In the genomic region with DNA sequence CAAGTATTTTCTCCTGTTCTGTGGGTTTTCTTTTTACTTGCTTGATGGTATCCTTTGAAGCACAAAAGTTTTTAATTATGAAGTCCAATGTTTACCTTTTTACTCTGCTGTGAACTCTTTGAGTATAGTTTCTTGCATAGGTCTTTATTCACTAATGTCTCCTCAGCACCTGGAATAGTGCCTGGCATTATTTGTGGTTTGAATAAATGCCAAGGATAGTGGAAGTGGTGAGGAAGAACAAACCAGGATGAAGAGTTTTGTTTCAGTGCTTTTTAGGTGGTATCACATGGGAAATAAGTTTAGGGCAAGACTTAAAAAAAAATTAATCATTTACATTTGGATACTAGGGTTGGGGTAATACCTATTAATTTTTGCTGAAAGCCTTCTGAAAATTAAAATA, we compare ENCODE assay signal across 27 cellular contexts.
"Had no signal": no experiment of that assay in that cellular context is flagged by ENCODE, and none has a peak within 500 bp of the region (broad histone marks: within the 10 kb centered on the region; RNA-seq: fewer than 3 reads in every experiment).

No MANE protein-coding gene starts in this region.

- ATAC-seq: activated naive CD4-positive, alpha-beta T cell treated with anti-CD3 and anti-CD28 coated beads, Interleukin-2, amount 50 U/mL, for 72 hours; activated naive CD8-positive, alpha-beta T cell treated with anti-CD3 and anti-CD28 coated beads, Interleukin-2, amount 50 U/mL, for 24 hours; activated T-cell treated with anti-CD3 and anti-CD28 coated beads, Interleukin-2, amount 50 U/mL, for 4 hours; body of pancreas; Panc1; SK-N-SH treated with all-trans-retinoic acid at 6 μM for 48 hours had no signal

- H3K4me3 ChIP-seq: ascending aorta, body of pancreas, cardiac muscle cell, SJSA1 had no signal

- DNase-seq: activated B cell treated with CpG ODN at 0.5 μM for 24 hours; activated CD4-positive, alpha-beta memory T cell treated with anti-CD3 and anti-CD28 coated beads for 36 hours; activated CD4-positive, alpha-beta T cell treated with anti-CD3 and anti-CD28 coated beads, Interleukin-2, amount 10 ng/mL, durations not matched to agents 7 days and 5 days; activated CD8-positive, alpha-beta memory T cell treated with anti-CD3 and anti-CD28 coated beads for 24 hours; activated effector memory CD4-positive, alpha-beta T cell treated with anti-CD3 and anti-CD28 coated beads, Interleukin-2, amount 50 U/mL, for 16 hours; activated naive CD4-positive, alpha-beta T cell treated with Interleukin-2 at 50 U/mL for 16 hours; activated naive CD8-positive, alpha-beta T cell treated with anti-CD3 and anti-CD28 coated beads, Interleukin-2, amount 50 U/mL, for 24 hours; activated T-cell treated with anti-CD3 and anti-CD28 coated beads, Interleukin-2, amount 50 U/mL, for 4 hours; amniotic stem cell; body of pancreas; MM.1S; NCI-H1417; NCI-H1930; NCI-H2171; NCI-H2227 treated with DMSO at 0.1 percent for 48 hours; NCI-H446 treated with DMSO at 0.1 percent for 48 hours; NCI-H524 treated with DMSO at 0.1 percent for 48 hours; NCI-H748 treated with DMSO at 0.1 percent for 48 hours; SHP77 had no signal

- H3K27me3 ChIP-seq: ascending aorta, body of pancreas, cardiac muscle cell, SJSA1 had no signal

- H3K4me1 ChIP-seq: SJSA1 had no signal

- H3K36me3 ChIP-seq: cardiac muscle cell, SJSA1 had no signal

- H3K4me2 ChIP-seq: KMS-11 had no signal

- H3K9me3 ChIP-seq: ascending aorta, body of pancreas, SJSA1 had no signal

- H3K27ac ChIP-seq: ascending aorta, body of pancreas, cardiac muscle cell, KMS-11, RWPE1, SJSA1 had no signal

- H3K9ac ChIP-seq: KMS-11 had no signal
